ENCODE assay signal across 8 cellular contexts in genomic region chr2:240584486-240585031, GRCh38. TPM values are rescaled to one million over a fixed set of nuclear protein-coding genes. Genes with fewer than 3 reads are reported as not detected.
DNase-seq lines count a peak whose midpoint lies in the region; ATAC-seq and TF ChIP-seq lines count a peak whose summit lies in the region.

No MANE protein-coding gene starts in this region.

- no peaks in the 10 kb centered on the region for H3K27me3 Mint-ChIP-seq in activated naive CD4-positive, alpha-beta T cell treated with anti-CD3 and anti-CD28 coated beads, Interleukin-2, amount 50 U/mL, for 24 hours
- no peaks in the 10 kb centered on the region for H3K27me3 Mint-ChIP-seq in activated T-helper 2 cell treated with anti-CD3 and anti-CD28 coated beads, Interferon-gamma antibody, Interleukin-2, Interleukin-4, amounts not matched to agents 10 μg/mL and 5 μg/mL and 100 μg/mL, durations not matched to agents 14 hours and 24 hours and 36 hours (ENCODE audit: low read depth)
- no peaks in the 10 kb centered on the region for H3K27me3 Mint-ChIP-seq in mesothelial cell of epicardium (ENCODE audit: low read depth)

- H3K4me1 Mint-ChIP-seq in activated naive CD4-positive, alpha-beta T cell treated with anti-CD3 and anti-CD28 coated beads, Interleukin-2, amount 50 U/mL, for 24 hours = peaks cover 57% of the 10 kb centered on the region
- peaks cover 37% of the 10 kb centered on the region for H3K4me1 Mint-ChIP-seq in activated T-helper 2 cell treated with anti-CD3 and anti-CD28 coated beads, Interferon-gamma antibody, Interleukin-2, Interleukin-4, amounts not matched to agents 10 μg/mL and 5 μg/mL and 100 μg/mL, durations not matched to agents 14 hours and 24 hours and 36 hours (ENCODE audit: low read depth)
- H3K4me1 Mint-ChIP-seq in mesothelial cell of epicardium = peaks cover 31% of the 10 kb centered on the region

- H3K27ac Mint-ChIP-seq in activated naive CD4-positive, alpha-beta T cell treated with anti-CD3 and anti-CD28 coated beads, Interleukin-2, amount 50 U/mL, for 24 hours = no peak overlapping the region
- H3K27ac Mint-ChIP-seq in activated T-helper 2 cell treated with anti-CD3 and anti-CD28 coated beads, Interferon-gamma antibody, Interleukin-2, Interleukin-4, amounts not matched to agents 10 μg/mL and 5 μg/mL and 100 μg/mL, durations not matched to agents 14 hours and 24 hours and 36 hours = peak overlapping the region; percentile 29
- H3K27ac Mint-ChIP-seq in mesothelial cell of epicardium = peak overlapping the region; percentile 53

- intact Hi-C loops in activated T-helper 2 cell treated with anti-CD3 and anti-CD28 coated beads, Interferon-gamma antibody, Interleukin-2, Interleukin-4, amounts not matched to agents 10 μg/mL and 5 μg/mL and 100 μg/mL, durations not matched to agents 14 hours and 24 hours and 36 hours (cut with micrococcal nuclease) = no loop called here

- H3K4me3 Mint-ChIP-seq in activated naive CD4-positive, alpha-beta T cell treated with anti-CD3 and anti-CD28 coated beads, Interleukin-2, amount 50 U/mL, for 24 hours = peak overlapping the region; percentile 92
- H3K4me3 Mint-ChIP-seq in activated T-helper 2 cell treated with anti-CD3 and anti-CD28 coated beads, Interferon-gamma antibody, Interleukin-2, Interleukin-4, amounts not matched to agents 10 μg/mL and 5 μg/mL and 100 μg/mL, durations not matched to agents 14 hours and 24 hours and 36 hours (ENCODE audit: low read depth) = peak overlapping the region; percentile 97
- H3K4me3 Mint-ChIP-seq in mesothelial cell of epicardium = peak overlapping the region; percentile 95

- H3K9me3 Mint-ChIP-seq in activated naive CD4-positive, alpha-beta T cell treated with anti-CD3 and anti-CD28 coated beads, Interleukin-2, amount 50 U/mL, for 24 hours = no peaks in the 10 kb centered on the region
- H3K9me3 Mint-ChIP-seq in activated T-helper 2 cell treated with anti-CD3 and anti-CD28 coated beads, Interferon-gamma antibody, Interleukin-2, Interleukin-4, amounts not matched to agents 10 μg/mL and 5 μg/mL and 100 μg/mL, durations not matched to agents 14 hours and 24 hours and 36 hours = no peaks in the 10 kb centered on the region
- peaks cover 14% of the 10 kb centered on the region for H3K9me3 Mint-ChIP-seq in mesothelial cell of epicardium

- no peak for TF ChIP-seq CTCF in mesothelial cell of epicardium (IDR thresholded peaks at IDR 0.05; ENCODE audit: unreplicated experiment)

- peaks cover 2% of the 10 kb centered on the region for H3K36me3 Mint-ChIP-seq in activated naive CD4-positive, alpha-beta T cell treated with anti-CD3 and anti-CD28 coated beads, Interleukin-2, amount 50 U/mL, for 24 hours
- peaks cover 23% of the 10 kb centered on the region for H3K36me3 Mint-ChIP-seq in activated T-helper 2 cell treated with anti-CD3 and anti-CD28 coated beads, Interferon-gamma antibody, Interleukin-2, Interleukin-4, amounts not matched to agents 10 μg/mL and 5 μg/mL and 100 μg/mL, durations not matched to agents 14 hours and 24 hours and 36 hours (ENCODE audit: low read depth)
- peaks cover 16% of the 10 kb centered on the region for H3K36me3 Mint-ChIP-seq in mesothelial cell of epicardium

- no peak for DNase-seq in activated naive CD4-positive, alpha-beta T cell treated with anti-CD3 and anti-CD28 coated beads, Interleukin-2, amount 50 U/mL, for 16 hours
- DNase-seq in NCI-H1436 (lab: John Stamatoyannopoulos, UW) = peak; percentile 10
- no peak for DNase-seq in activated T-helper 2 cell treated with anti-CD3 and anti-CD28 coated beads, Interferon-gamma antibody, Interleukin-2, Interleukin-4, amounts not matched to agents 10 μg/mL and 5 μg/mL and 100 μg/mL, durations not matched to agents 14 hours and 24 hours and 36 hours (ENCODE audit: low spot score)
- DNase-seq in mesothelial cell of epicardium (ENCODE audit: low spot score in 2 of 2, unreplicated experiment in 2 of 2) = no peak
- no peak for DNase-seq in amygdala (lab: John Stamatoyannopoulos, UW)
- no peak for DNase-seq in activated CD4-positive, alpha-beta T cell treated with anti-CD3 and anti-CD28 coated beads for 48 hours

- peak; percentile 50 for ATAC-seq in HG02623 (IDR thresholded peaks at IDR 0.05; ENCODE audit: unreplicated experiment)

RNA-seq across cellular contexts. Expression of gene CAPN10, which starts 2.0 kb away (rescaled TPM):
- 49.6 and 51.1 TPM in 2 replicates for total RNA-seq in activated T-helper 2 cell treated with anti-CD3 and anti-CD28 coated beads, Interferon-gamma antibody, Interleukin-2, Interleukin-4, amounts not matched to agents 10 μg/mL and 5 μg/mL and 100 μg/mL, durations not matched to agents 14 hours and 24 hours and 36 hours
- total RNA-seq in mesothelial cell of epicardium = 58.3 to 60.3 TPM (median 58.6 TPM) in 3 replicates

RNA-seq across cellular contexts. Expression of gene RNPEPL1, which starts 16.3 kb away (rescaled TPM):
- 67.3 and 71.3 TPM in 2 replicates for total RNA-seq in activated T-helper 2 cell treated with anti-CD3 and anti-CD28 coated beads, Interferon-gamma antibody, Interleukin-2, Interleukin-4, amounts not matched to agents 10 μg/mL and 5 μg/mL and 100 μg/mL, durations not matched to agents 14 hours and 24 hours and 36 hours
- total RNA-seq in mesothelial cell of epicardium = 26.4 to 28.3 TPM (median 28.3 TPM) in 3 replicates

RNA-seq across cellular contexts. Expression of gene DUSP28, which starts 24.4 kb away (rescaled TPM):
- 4.8 and 6.5 TPM in 2 replicates for total RNA-seq in activated T-helper 2 cell treated with anti-CD3 and anti-CD28 coated beads, Interferon-gamma antibody, Interleukin-2, Interleukin-4, amounts not matched to agents 10 μg/mL and 5 μg/mL and 100 μg/mL, durations not matched to agents 14 hours and 24 hours and 36 hours
- total RNA-seq in mesothelial cell of epicardium = 4.3 to 6.2 TPM (median 5.9 TPM) in 3 replicates

RNA-seq across cellular contexts. Expression of gene ANKMY1, which starts 26.8 kb away (rescaled TPM):
- total RNA-seq in activated T-helper 2 cell treated with anti-CD3 and anti-CD28 coated beads, Interferon-gamma antibody, Interleukin-2, Interleukin-4, amounts not matched to agents 10 μg/mL and 5 μg/mL and 100 μg/mL, durations not matched to agents 14 hours and 24 hours and 36 hours = 23.7 and 25.1 TPM in 2 replicates
- 25.9 to 29.8 TPM (median 27.3 TPM) in 3 replicates for total RNA-seq in mesothelial cell of epicardium

RNA-seq across cellular contexts. Expression of gene GPR35, which starts 40.7 kb away (rescaled TPM):
- total RNA-seq in activated T-helper 2 cell treated with anti-CD3 and anti-CD28 coated beads, Interferon-gamma antibody, Interleukin-2, Interleukin-4, amounts not matched to agents 10 μg/mL and 5 μg/mL and 100 μg/mL, durations not matched to agents 14 hours and 24 hours and 36 hours = 24.9 and 27.4 TPM in 2 replicates
- total RNA-seq in mesothelial cell of epicardium = 5.4 to 6.0 TPM (median 6.0 TPM) in 3 replicates
